Comparison of ENCODE assay signal across 8 cellular contexts in genomic region chr19:18831524-18832330, GRCh38. TPM values are rescaled to one million over a fixed set of nuclear protein-coding genes. Genes with fewer than 3 reads are reported as not detected.
DNase-seq lines count a peak whose midpoint lies in the region; ATAC-seq and TF ChIP-seq lines count a peak whose summit lies in the region.

Gene UPF1, plus strand, starts transcription at chr19:18831959. Its CDS starts 251 bp downstream, at chr19:18832210.

- H3K9ac ChIP-seq in KMS-11, result peak within 1 kb of the TSS; percentile 95

- H3K27ac Mint-ChIP-seq in activated T-cell treated with anti-CD3 and anti-CD28 coated beads, Interleukin-2, amount 50 U/mL, for 72 hours, result peak within 1 kb of the TSS; percentile 98
- peak within 1 kb of the TSS; percentile 57 to 98 (median 92) for H3K27ac Mint-ChIP-seq in naive B cell
- H3K27ac Mint-ChIP-seq in stimulated activated memory B cell treated with anti-CD40 and anti-IgM and Interleukin-4, amounts not matched to agents 10 μg/mL and 1 μg/mL and 100 μg/mL, for 72 hours, result peak within 1 kb of the TSS; percentile 86

- peaks cover 15 to 23% of the 10 kb centered on the region in 2 donors for H3K36me3 Mint-ChIP-seq in activated T-cell treated with anti-CD3 and anti-CD28 coated beads, Interleukin-2, amount 50 U/mL, for 72 hours (ENCODE audit: insufficient read depth in 2 of 2)
- H3K36me3 Mint-ChIP-seq in naive B cell, result peaks cover 5 to 6% of the 10 kb centered on the region in 2 donors
- peaks cover 32% of the 10 kb centered on the region for H3K36me3 Mint-ChIP-seq in stimulated activated memory B cell treated with anti-CD40 and anti-IgM and Interleukin-4, amounts not matched to agents 10 μg/mL and 1 μg/mL and 100 μg/mL, for 72 hours

- peaks cover 8% of the 10 kb centered on the region for H3K27me3 Mint-ChIP-seq in activated T-cell treated with anti-CD3 and anti-CD28 coated beads, Interleukin-2, amount 50 U/mL, for 72 hours (ENCODE audit: low read depth)
- peaks cover 0 to 10% (median 7%) of the 10 kb centered on the region in 3 donors for H3K27me3 Mint-ChIP-seq in naive B cell
- no peaks in the 10 kb centered on the region for H3K27me3 Mint-ChIP-seq in stimulated activated memory B cell treated with anti-CD40 and anti-IgM and Interleukin-4, amounts not matched to agents 10 μg/mL and 1 μg/mL and 100 μg/mL, for 72 hours

- peak within 1 kb of the TSS; percentile 96 for H2AFZ ChIP-seq in KMS-11 (ENCODE audit: low read depth)

- intact Hi-C loops in Panc1 (cut with micrococcal nuclease; ENCODE audit: unreplicated experiment), result no loop called here

- POLR2A ChIA-PET in Panc1 (lab: Charles Lee), result interaction anchor here (0.7 kb wide), 1 partner anchor 19 kb away, joined by 7 read pairs; no protein-coding TSS in a partner anchor

- peak within 1 kb of the TSS; percentile 97 to 99 for H3K4me3 Mint-ChIP-seq in activated T-cell treated with anti-CD3 and anti-CD28 coated beads, Interleukin-2, amount 50 U/mL, for 72 hours
- H3K4me3 Mint-ChIP-seq in naive B cell, result peak within 1 kb of the TSS; percentile 90 to 98 (median 93)
- peak within 1 kb of the TSS; percentile 92 for H3K4me3 Mint-ChIP-seq in stimulated activated memory B cell treated with anti-CD40 and anti-IgM and Interleukin-4, amounts not matched to agents 10 μg/mL and 1 μg/mL and 100 μg/mL, for 72 hours

- H3K4me3 ChIP-seq in KMS-11 (IDR thresholded peaks at IDR 0.05; ENCODE audit: insufficient read depth, low read depth, low read length) (no peak within 1 kb of the TSS), Panc1 (ENCODE audit: low read depth in 2 of 2, low read length in 2 of 2) (peak within 1 kb of the TSS; percentile 76 to 83)

- CTCF ChIA-PET in Panc1 (lab: Charles Lee), result no interaction called here

- TF ChIP-seq CTCF in KMS-11 (conservative IDR thresholded peaks at IDR 0.05; ENCODE audit: low read depth, low read length), result no peak
- no peak for TF ChIP-seq CTCF in Panc1 (IDR thresholded peaks at IDR 0.05)

- H3K79me2 ChIP-seq in KMS-11 (ENCODE audit: insufficient read depth, low read depth), result peaks cover 48% of the 10 kb centered on the region

- H4K20me1 ChIP-seq in KMS-11 (ENCODE audit: insufficient read depth), result peaks cover 38% of the 10 kb centered on the region

- 0 out of 2 replicates have a peak, but pooled peaks cover 3% of the 10 kb centered on the region for H3K36me3 ChIP-seq in KMS-11 (ENCODE audit: insufficient read depth)
- H3K36me3 ChIP-seq in Panc1 (ENCODE audit: control insufficient read depth, insufficient read depth, low read length), result peaks cover 3% of the 10 kb centered on the region; the same call in 1 of the 2 replicates

- H3K27me3 ChIP-seq in KMS-11 (ENCODE audit: insufficient read depth, low read depth) (no peaks in the 10 kb centered on the region), Panc1 (ENCODE audit: control insufficient read depth, insufficient read depth, low read length) (no peaks in the 10 kb centered on the region)

- H3K4me1 ChIP-seq in KMS-11 (ENCODE audit: low read depth, poor library complexity, severe bottlenecking), result peaks cover 35% of the 10 kb centered on the region
- H3K4me1 ChIP-seq in Panc1 (ENCODE audit: control insufficient read depth, insufficient read depth, low read length), result peaks cover 6% of the 10 kb centered on the region; the same call in 1 of the 2 replicates

- peak within 1 kb of the TSS; percentile 96 for H3K4me2 ChIP-seq in KMS-11

- peaks cover 38% of the 10 kb centered on the region for H3K4me1 Mint-ChIP-seq in activated T-cell treated with anti-CD3 and anti-CD28 coated beads, Interleukin-2, amount 50 U/mL, for 72 hours (ENCODE audit: low read depth)
- H3K4me1 Mint-ChIP-seq in naive B cell, result peaks cover 36 to 50% (median 40%) of the 10 kb centered on the region in 3 donors
- peaks cover 43% of the 10 kb centered on the region for H3K4me1 Mint-ChIP-seq in stimulated activated memory B cell treated with anti-CD40 and anti-IgM and Interleukin-4, amounts not matched to agents 10 μg/mL and 1 μg/mL and 100 μg/mL, for 72 hours

- no peaks in the 10 kb centered on the region for H3K9me3 ChIP-seq in Panc1 (ENCODE audit: control insufficient read depth, insufficient read depth, low read depth, low read length)

- H3K9me3 Mint-ChIP-seq in activated T-cell treated with anti-CD3 and anti-CD28 coated beads, Interleukin-2, amount 50 U/mL, for 72 hours, result peaks cover 1 to 3% of the 10 kb centered on the region in 2 donors
- H3K9me3 Mint-ChIP-seq in naive B cell, result peaks cover 0 to 8% (median 7%) of the 10 kb centered on the region in 7 donors
- peaks cover 5% of the 10 kb centered on the region for H3K9me3 Mint-ChIP-seq in stimulated activated memory B cell treated with anti-CD40 and anti-IgM and Interleukin-4, amounts not matched to agents 10 μg/mL and 1 μg/mL and 100 μg/mL, for 72 hours

- DNase-seq in DMS53 (lab: John Stamatoyannopoulos, UW), result peak; percentile 95
- peak; percentile 25 for DNase-seq in Panc1 (ENCODE audit: low read depth, low spot score)
- peak; percentile 98 to 99 for DNase-seq in activated T-cell treated with anti-CD3 and anti-CD28 coated beads, Interleukin-2, amount 50 U/mL, for 72 hours
- DNase-seq in fibroblast of gingiva (ENCODE audit: low read depth), result peak; percentile 90
- peak; percentile 96 for DNase-seq in naive B cell

- ATAC-seq in GM21723 (IDR thresholded peaks at IDR 0.05; ENCODE audit: unreplicated experiment), result peak; percentile 61
- ATAC-seq in Panc1, result peak; percentile 92
- peak; percentile 87 to 89 for ATAC-seq in activated T-cell treated with anti-CD3 and anti-CD28 coated beads, Interleukin-2, amount 50 U/mL, for 72 hours (replicated peaks in 1 of 2)
- peak; percentile 85 to 86 for ATAC-seq in naive B cell (ENCODE audit: low read depth in 2 of 2)
- ATAC-seq in stimulated activated memory B cell treated with anti-CD40 and anti-IgM and Interleukin-4, amounts not matched to agents 10 μg/mL and 1 μg/mL and 100 μg/mL, for 72 hours, result peak; percentile 92

- in situ Hi-C loops in Panc1 (cut with HindIII; ENCODE audit: low pct_unique_long_range_greater_than_20kb, low sequenced_read_pairs), result no loop called here

- H3K27ac ChIP-seq in KMS-11 (peak within 1 kb of the TSS; percentile 78), Panc1 (ENCODE audit: low read length) (peak within 1 kb of the TSS; percentile 87)

- no TSS peak for BruUV-seq in Panc1 (replicated peaks; lab: Mats Ljungman, UMichigan)

RNA-seq across cellular contexts. Expression of gene UPF1, which starts in this region (rescaled TPM):
- 62.2 TPM for total RNA-seq in Panc1 (2021; ENCODE audit: unreplicated experiment)
- polyA plus RNA-seq in Panc1 (2012; ENCODE audit: insufficient read length), result 53.7 TPM
- 10 to 100 TPM; 69.8 to 82.5 TPM for total RNA-seq in activated T-cell treated with anti-CD3 and anti-CD28 coated beads, Interleukin-2, amount 50 U/mL, for 72 hours
- 10 to 100 TPM in 3 of 6 donors, 1 to 10 TPM in 3; 2.2 to 21.3 (median 10.0) TPM for polyA plus RNA-seq in naive B cell (ENCODE audit: low read depth in 6 of 6)

Comparison
In these comparisons a context has a peak if more than half of its experiments do, and no peak if none do; other contexts are left out.
1. DNase-seq: peak in every context shown above with its lines; median percentile 98 in activated T-cell treated with anti-CD3 and anti-CD28 coated beads, Interleukin-2, amount 50 U/mL, for 72 hours; 96 in naive B cell; 95 in DMS53; 90 in fibroblast of gingiva; 25 in Panc1.